In genomic region chr9:101121836-101122399, GRCh38 we compare ENCODE assay signal across 23 cellular contexts.
"Had no signal": no experiment of that assay in that cellular context is flagged by ENCODE, and none has a peak within 500 bp of the region (broad histone marks: within the 10 kb centered on the region; RNA-seq: fewer than 3 reads in every experiment).

No MANE protein-coding gene starts in this region.

- H3K27me3 ChIP-seq: ascending aorta, body of pancreas had no signal

- H3K4me3 ChIP-seq: ascending aorta, body of pancreas had no signal

- H3K4me1 ChIP-seq: ascending aorta, body of pancreas had no signal

- FAIRE-seq: bronchial epithelial cell had no signal

- H3K36me3 ChIP-seq: ascending aorta had no signal

- DNase-seq: activated CD4-positive, alpha-beta memory T cell treated with anti-CD3 and anti-CD28 coated beads for 36 hours; activated CD4-positive, alpha-beta T cell treated with anti-CD3 and anti-CD28 coated beads, Interleukin-2, amount 10 ng/mL, durations not matched to agents 7 days and 5 days; activated CD4-positive, CD25-positive, alpha-beta regulatory T cell; activated CD8-positive, alpha-beta memory T cell treated with anti-CD3 and anti-CD28 coated beads for 24 hours; activated effector memory CD4-positive, alpha-beta T cell treated with anti-CD3 and anti-CD28 coated beads, Interleukin-2, amount 50 U/mL, for 16 hours; activated naive CD4-positive, alpha-beta T cell treated with Interleukin-2 at 50 U/mL for 16 hours; activated naive CD8-positive, alpha-beta T cell treated with anti-CD3 and anti-CD28 coated beads, Interleukin-2, amount 50 U/mL, for 24 hours; activated T-cell treated with anti-CD3 and anti-CD28 coated beads, Interleukin-2, amount 50 U/mL, for 4 hours; amniotic stem cell; body of pancreas; central memory CD4-positive, alpha-beta T cell; Karpas-422; NCI-H1092; NCI-H1417 treated with DMSO at 0.1 percent for 48 hours; NCI-H1694; NCI-H2029; NCI-H2107; NCI-H510A treated with DMSO at 0.1 percent for 48 hours; SIG-M5; T-helper 17 cell; T-helper 9 cell had no signal

- H3K27ac ChIP-seq: ascending aorta, body of pancreas had no signal

- H3K9me3 ChIP-seq: ascending aorta had no signal
